Comparison of ENCODE assay signal across 8 cellular contexts in the genomic region with DNA sequence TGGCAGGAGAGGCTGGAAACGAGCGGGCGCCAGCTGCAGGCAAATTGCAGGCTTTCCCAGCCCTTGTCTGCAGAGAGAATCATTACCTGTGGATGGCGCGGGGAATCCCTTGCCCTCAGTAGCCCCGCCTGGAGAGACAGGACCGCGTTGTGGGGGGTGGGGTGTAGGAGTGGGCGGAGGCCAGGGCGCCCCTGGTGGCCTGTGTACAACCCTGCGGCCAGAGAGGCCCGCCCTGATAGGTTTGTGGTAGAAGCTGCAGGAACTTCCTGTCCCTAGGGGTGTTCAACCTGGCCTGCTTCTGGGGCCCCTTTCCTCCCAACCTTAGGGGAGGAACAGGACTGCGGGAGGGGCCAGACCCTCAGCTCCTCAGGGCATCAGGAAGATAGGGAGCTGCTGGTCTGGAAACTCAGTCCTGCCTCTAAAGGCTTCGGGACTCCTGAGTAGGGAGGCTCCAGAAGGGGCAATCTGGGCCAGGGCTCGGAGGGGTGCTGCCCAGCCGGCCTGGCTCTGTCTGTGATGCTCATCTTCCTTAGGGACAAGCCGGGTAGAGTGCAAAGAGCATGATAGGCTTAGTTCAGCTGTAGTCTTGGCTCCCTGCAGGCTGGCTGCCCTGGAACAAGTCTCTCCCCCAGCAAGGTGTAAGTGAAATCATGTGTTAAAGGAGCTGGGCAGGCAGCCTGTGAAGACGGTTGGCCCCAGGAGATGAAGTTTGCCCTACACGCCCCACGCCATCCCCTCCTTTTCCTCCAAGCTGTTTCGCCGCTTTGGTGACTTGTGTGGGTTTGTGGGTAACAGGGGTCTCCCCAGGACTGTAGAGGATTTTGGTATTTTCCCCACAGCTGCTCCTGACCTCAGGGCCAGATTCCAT. TPM values are rescaled to one million over a fixed set of nuclear protein-coding genes. Genes with fewer than 3 reads are reported as not detected.
A peak's percentile ranks its signal among the peaks of the same experiment; 100 is the strongest.
DNase-seq lines count a peak whose midpoint lies in the region; ATAC-seq and TF ChIP-seq lines count a peak whose summit lies in the region.

No MANE protein-coding gene starts in this region.

- peak; percentile 78 for ATAC-seq in HG02588 (IDR thresholded peaks at IDR 0.05; ENCODE audit: unreplicated experiment)
- ATAC-seq in T-cell (replicated peaks in 1 of 4): peak; percentile 70 to 82 (median 73)
- ATAC-seq in right cardiac atrium: peak; percentile 80 to 83
- ATAC-seq in aorta (ENCODE audit: low FRiP score): peak; percentile 86

- POLR2A ChIA-PET in T-cell (lab: Charles Lee): no interaction called here

- peak overlapping the region; percentile 74 for H3K27ac ChIP-seq in right cardiac atrium (ENCODE audit: low read length)
- H3K27ac ChIP-seq in rectal smooth muscle tissue (ENCODE audit: low read depth, low read length): peak overlapping the region; percentile 68
- H3K27ac ChIP-seq in aorta (ENCODE audit: low read depth in 1 of 2, low read length in 2 of 2): peak overlapping the region in 1 of 2 donors; percentile 25

- WGBS in right cardiac atrium: 15% methylated on average over 22 of the region's 22 CpGs
- 2 to 3% methylated on average over 22 of the region's 22 CpGs for WGBS in aorta, 2 donors

- DNase-seq in NCI-H1048 (lab: John Stamatoyannopoulos, UW) (peak; percentile 62), T-cell (peak; percentile 80 to 91 (median 86)), amniotic epithelial cell (ENCODE audit: low read depth) (peak; percentile 73), right cardiac atrium (peak; percentile 80 to 94 (median 93)), aorta (peak; percentile 91)

- H3K4me3 Mint-ChIP-seq in T-cell: peak overlapping the region; percentile 89 to 92 (median 90)

- H3K9ac ChIP-seq in rectal smooth muscle tissue (ENCODE audit: low read length): no peak overlapping the region

- no peaks in the 10 kb centered on the region for H3K9me3 ChIP-seq in right cardiac atrium (ENCODE audit: control insufficient read depth, low read length)
- H3K9me3 ChIP-seq in aorta (ENCODE audit: control insufficient read depth, low read length): no peaks in the 10 kb centered on the region

- peak overlapping the region; percentile 91 for H3K27ac Mint-ChIP-seq in T-cell

- H3K36me3 Mint-ChIP-seq in T-cell: no peaks in the 10 kb centered on the region

- H3K27me3 Mint-ChIP-seq in T-cell: no peaks in the 10 kb centered on the region

- H3K4me1 Mint-ChIP-seq in T-cell: peaks cover 75 to 90% (median 78%) of the 10 kb centered on the region in 3 donors

- H3K9me3 Mint-ChIP-seq in T-cell: no peaks in the 10 kb centered on the region

- peak overlapping the region; percentile 91 for H3K4me3 ChIP-seq in right cardiac atrium (ENCODE audit: low read length)
- H3K4me3 ChIP-seq in rectal smooth muscle tissue (ENCODE audit: low read length): peak overlapping the region; percentile 89
- H3K4me3 ChIP-seq in aorta (ENCODE audit: low read length in 2 of 2): peak overlapping the region; percentile 69 to 91

- H3K36me3 ChIP-seq in rectal smooth muscle tissue (ENCODE audit: control insufficient read depth, insufficient read depth, low read length) (no peaks in the 10 kb centered on the region), aorta (ENCODE audit: control insufficient read depth in 1 of 2, insufficient read depth in 2 of 2, low read length in 1 of 2) (no peaks in the 10 kb centered on the region)

- no peaks in the 10 kb centered on the region for H3K27me3 ChIP-seq in right cardiac atrium (ENCODE audit: control insufficient read depth, insufficient read depth)
- H3K27me3 ChIP-seq in rectal smooth muscle tissue (ENCODE audit: control insufficient read depth, insufficient read depth, low read length): no peaks in the 10 kb centered on the region
- H3K27me3 ChIP-seq in aorta (ENCODE audit: control insufficient read depth in 1 of 2, insufficient read depth in 2 of 2, low read length in 1 of 2): no peaks in the 10 kb centered on the region

- CTCF ChIA-PET in T-cell (lab: Charles Lee): interaction anchor here (0.6 to 2.1 kb wide), 10 partner anchors 10 to 147 kb away, joined by 3 to 12 read pairs (median 3); a partner anchor contains a TSS

- intact Hi-C loops in right cardiac atrium (cut with DNase I) (loop anchor here (5.0 to 10.0 kb wide), 3 partner anchors 50 to 245 kb away; no protein-coding TSS in a partner anchor), aorta (cut with DNase I) (loop anchor here in 1 of 2 donors (5.0 kb wide), 2 partner anchors 50 to 145 kb away; a partner anchor contains a TSS)

- H3K4me1 ChIP-seq in right cardiac atrium (ENCODE audit: control insufficient read depth, insufficient read depth, low read length) (peaks cover 28% of the 10 kb centered on the region), rectal smooth muscle tissue (ENCODE audit: control insufficient read depth, insufficient read depth, low read length) (peaks cover 20% of the 10 kb centered on the region), aorta (ENCODE audit: control insufficient read depth in 1 of 2, insufficient read depth in 2 of 2, low read length in 2 of 2) (no peaks in the 10 kb centered on the region)

- peak; percentile 94 for TF ChIP-seq CTCF in GM12873 (IDR thresholded peaks at IDR 0.05; ENCODE audit: insufficient read depth, low read depth, low read length, missing control alignments)

RNA-seq across cellular contexts. Expression of a gene that starts 24.1 kb away (rescaled TPM):
- total RNA-seq in T-cell (1 to 10 TPM; 1.3 to 2.3 (median 1.6) TPM), right cardiac atrium (1 to 10 TPM; 6.2 to 7.4 (median 7.3) TPM), aorta (10 to 100 TPM; 11.2 to 15.0 TPM)
- polyA plus RNA-seq in right cardiac atrium (6.7 TPM), aorta (10 to 100 TPM in 1 of 2 donors, 1 to 10 TPM in 1; 7.1 to 79.5 TPM)
